Comparison of ENCODE assay signal across 15 cellular contexts in genomic region chr17:50946223-50946890, GRCh38.
DNase-seq lines count a peak whose midpoint lies in the region; ATAC-seq and TF ChIP-seq lines count a peak whose summit lies in the region.
"Had no signal": no experiment of that assay in that cellular context is flagged by ENCODE, and none has a peak within 500 bp of the region (broad histone marks: within the 10 kb centered on the region; RNA-seq: fewer than 3 reads in every experiment).

No MANE protein-coding gene starts in this region.

- no peak overlapping the region for H3K4me3 Mint-ChIP-seq in stimulated activated naive CD8-positive, alpha-beta T cell treated with anti-CD3 and anti-CD28 coated beads, Interleukin-15, amount 100 ng/mL, for 72 hours
- peak overlapping the region in 3 of 10 donors; percentile 1 to 30 (median 6) for H3K4me3 Mint-ChIP-seq in naive thymus-derived CD4-positive, alpha-beta T cell
- H3K4me3 Mint-ChIP-seq: activated T-cell treated with anti-CD3 and anti-CD28 coated beads, Interleukin-2, amount 50 U/mL, for 72 hours; stimulated activated memory B cell treated with anti-CD40 and anti-IgM and Interleukin-4, amounts not matched to agents 10 μg/mL and 1 μg/mL and 100 μg/mL, for 72 hours had no signal

- H3K27me3 Mint-ChIP-seq in stimulated activated naive CD8-positive, alpha-beta T cell treated with anti-CD3 and anti-CD28 coated beads, Interleukin-15, amount 100 ng/mL, for 72 hours: no peaks in the 10 kb centered on the region
- H3K27me3 Mint-ChIP-seq in naive thymus-derived CD4-positive, alpha-beta T cell: no peaks in the 10 kb centered on the region

- CTCF ChIA-PET in naive thymus-derived CD4-positive, alpha-beta T cell (lab: Charles Lee): interaction anchor here (0.9 to 20.2 kb wide), 4 partner anchors 15 to 94 kb away, joined by 3 to 393 read pairs (median 6); no protein-coding TSS in a partner anchor

- WGBS in body of pancreas, 2 donors: 93 to 95% methylated on average over 12 of the region's 12 CpGs

- H3K27me3 ChIP-seq in body of pancreas (no peaks in the 10 kb centered on the region), lower lobe of right lung (ENCODE audit: low read depth) (no peaks in the 10 kb centered on the region)
- H3K27me3 ChIP-seq in naive thymus-derived CD4-positive, alpha-beta T cell (ENCODE audit: control insufficient read depth in 2 of 2, insufficient read depth in 2 of 2, low read length in 2 of 2): no peaks in the 10 kb centered on the region
- H3K27me3 ChIP-seq: foreskin keratinocyte had no signal

- peaks cover 0 to 6% (median 0%) of the 10 kb centered on the region in 5 donors for H3K36me3 Mint-ChIP-seq in naive thymus-derived CD4-positive, alpha-beta T cell
- H3K36me3 Mint-ChIP-seq: stimulated activated memory B cell treated with anti-CD40 and anti-IgM and Interleukin-4, amounts not matched to agents 10 μg/mL and 1 μg/mL and 100 μg/mL, for 72 hours had no signal

- POLR2A ChIA-PET in naive thymus-derived CD4-positive, alpha-beta T cell (lab: Charles Lee): interaction anchor here (0.6 to 26.4 kb wide), 6 partner anchors 12 to 175 kb away, joined by 3 to 664 read pairs (median 26); partner anchors contain the start of gene TOB1

- DNase-seq in stimulated activated naive CD8-positive, alpha-beta T cell treated with anti-CD3 and anti-CD28 coated beads, Interleukin-15, amount 100 ng/mL, for 72 hours: no peak
- DNase-seq in stimulated activated naive CD8-positive, alpha-beta T cell treated with anti-CD3 and anti-CD28 coated beads, Interleukin-15, Interleukin-2, amounts not matched to agents 100 U/mL and 50 U/mL, for 24 hours: no peak
- DNase-seq in body of pancreas (peak in 2 of 4 donors; percentile 12 to 13), lower lobe of right lung (no peak)
- no peak for DNase-seq in naive thymus-derived CD4-positive, alpha-beta T cell
- no peak for DNase-seq in activated CD4-positive, alpha-beta T cell treated with anti-CD3 and anti-CD28 coated beads for 4 hours
- DNase-seq: activated T-cell treated with anti-CD3 and anti-CD28 coated beads, Interleukin-2, amount 50 U/mL, for 72 hours; foreskin keratinocyte; Kasumi-1; NCI-H69; SHP77 treated with DMSO at 0.1 percent for 48 hours had no signal

- H3K27ac ChIP-seq in body of pancreas (peak overlapping the region in 3 of 4 donors; percentile 39 to 99 (median 93)), lower lobe of right lung (no peak overlapping the region)
- no peak overlapping the region for H3K27ac ChIP-seq in naive thymus-derived CD4-positive, alpha-beta T cell (ENCODE audit: low read depth, low read length)
- H3K27ac ChIP-seq: foreskin keratinocyte had no signal

- no peak for TF ChIP-seq CTCF in body of pancreas (IDR thresholded peaks at IDR 0.05)
- TF ChIP-seq CTCF in lower lobe of right lung (IDR thresholded peaks at IDR 0.05): no peak

- no peaks in the 10 kb centered on the region for H3K9me3 ChIP-seq in body of pancreas
- no peaks in the 10 kb centered on the region for H3K9me3 ChIP-seq in naive thymus-derived CD4-positive, alpha-beta T cell (ENCODE audit: control insufficient read depth in 2 of 3, low read length in 3 of 3)
- no peaks in the 10 kb centered on the region for H3K9me3 ChIP-seq in lower lobe of right lung
- H3K9me3 ChIP-seq: HAP-1 had no signal

- no peak for TF ChIP-seq POLR2A in body of pancreas (IDR thresholded peaks at IDR 0.05)

- H3K4me3 ChIP-seq in body of pancreas (no peak overlapping the region), lower lobe of right lung (no peak overlapping the region)
- H3K4me3 ChIP-seq in naive thymus-derived CD4-positive, alpha-beta T cell (ENCODE audit: low read length): no peak overlapping the region
- H3K4me3 ChIP-seq: HAP-1 had no signal

- H3K27ac Mint-ChIP-seq in stimulated activated naive CD8-positive, alpha-beta T cell treated with anti-CD3 and anti-CD28 coated beads, Interleukin-15, amount 100 ng/mL, for 72 hours: peak overlapping the region; percentile 0 to 61
- H3K27ac Mint-ChIP-seq in naive thymus-derived CD4-positive, alpha-beta T cell: peak overlapping the region in 7 of 9 donors; percentile 28 to 79 (median 73)
- H3K27ac Mint-ChIP-seq: activated T-cell treated with anti-CD3 and anti-CD28 coated beads, Interleukin-2, amount 50 U/mL, for 72 hours; stimulated activated memory B cell treated with anti-CD40 and anti-IgM and Interleukin-4, amounts not matched to agents 10 μg/mL and 1 μg/mL and 100 μg/mL, for 72 hours had no signal

- H3K9me3 Mint-ChIP-seq in stimulated activated naive CD8-positive, alpha-beta T cell treated with anti-CD3 and anti-CD28 coated beads, Interleukin-15, amount 100 ng/mL, for 72 hours: no peaks in the 10 kb centered on the region
- H3K9me3 Mint-ChIP-seq in naive thymus-derived CD4-positive, alpha-beta T cell: peaks cover 0 to 1% (median 0%) of the 10 kb centered on the region in 11 donors
- H3K9me3 Mint-ChIP-seq: activated T-cell treated with anti-CD3 and anti-CD28 coated beads, Interleukin-2, amount 50 U/mL, for 72 hours; stimulated activated memory B cell treated with anti-CD40 and anti-IgM and Interleukin-4, amounts not matched to agents 10 μg/mL and 1 μg/mL and 100 μg/mL, for 72 hours had no signal

- peaks cover 74% of the 10 kb centered on the region for H3K4me1 Mint-ChIP-seq in stimulated activated naive CD8-positive, alpha-beta T cell treated with anti-CD3 and anti-CD28 coated beads, Interleukin-15, amount 100 ng/mL, for 72 hours
- peaks cover 29 to 64% (median 41%) of the 10 kb centered on the region in 7 donors for H3K4me1 Mint-ChIP-seq in naive thymus-derived CD4-positive, alpha-beta T cell

- H3K4me1 ChIP-seq in body of pancreas (peaks cover 78% of the 10 kb centered on the region), lower lobe of right lung (peaks cover 47% of the 10 kb centered on the region)
- H3K4me1 ChIP-seq in naive thymus-derived CD4-positive, alpha-beta T cell (ENCODE audit: control insufficient read depth in 2 of 2, insufficient read depth in 2 of 2, low read length in 2 of 2): peaks cover 17 to 33% of the 10 kb centered on the region in 2 donors

- no peak for ATAC-seq in stimulated activated naive CD8-positive, alpha-beta T cell treated with anti-CD3 and anti-CD28 coated beads, Interleukin-15, amount 100 ng/mL, for 72 hours
- no peak for ATAC-seq in stimulated activated naive CD8-positive, alpha-beta T cell treated with anti-CD3 and anti-CD28 coated beads, Interleukin-15, Interleukin-2, amounts not matched to agents 100 U/mL and 50 U/mL, for 24 hours
- ATAC-seq in body of pancreas (no peak), GM19395 (IDR thresholded peaks at IDR 0.05; ENCODE audit: unreplicated experiment) (no peak), lower lobe of right lung (no peak)
- ATAC-seq in naive thymus-derived CD4-positive, alpha-beta T cell: no peak
- no peak for ATAC-seq in activated CD4-positive, CD25-positive, alpha-beta regulatory T cell treated with anti-CD3 and anti-CD28 coated beads, Interleukin-2, amount 50 U/mL, for 24 hours
- ATAC-seq: activated T-cell treated with anti-CD3 and anti-CD28 coated beads, Interleukin-2, amount 50 U/mL, for 72 hours; foreskin keratinocyte; stimulated activated memory B cell treated with anti-CD40 and anti-IgM and Interleukin-4, amounts not matched to agents 10 μg/mL and 1 μg/mL and 100 μg/mL, for 72 hours had no signal

- H3K36me3 ChIP-seq in body of pancreas (replicated peaks in 1 of 2; ENCODE audit: insufficient read depth in 1 of 2, low read depth in 2 of 2): no peaks in the 10 kb centered on the region
- H3K36me3 ChIP-seq in naive thymus-derived CD4-positive, alpha-beta T cell (ENCODE audit: control insufficient read depth in 2 of 3, insufficient read depth in 3 of 3, low read length in 3 of 3): no peaks in the 10 kb centered on the region
- H3K36me3 ChIP-seq in lower lobe of right lung: no peaks in the 10 kb centered on the region
- H3K36me3 ChIP-seq: HAP-1 had no signal

- intact Hi-C loops in body of pancreas (cut with DNase I): no loop called here
- intact Hi-C loops in naive thymus-derived CD4-positive, alpha-beta T cell (cut with micrococcal nuclease): no loop called here
- intact Hi-C loops in lower lobe of right lung (cut with DNase I): no loop called here

Comparison
In these comparisons a context has a peak if more than half of its experiments do, and no peak if none do; other contexts are left out.
1. H3K27ac ChIP-seq: peak in body of pancreas (3 of 4); none in naive thymus-derived CD4-positive, alpha-beta T cell (single experiment) and lower lobe of right lung (single experiment).